8 cellular contexts compared by ENCODE assay signal in genomic region chr1:171741872-171742576, GRCh38. TPM values are rescaled to one million over a fixed set of nuclear protein-coding genes. Genes with fewer than 3 reads are reported as not detected.
DNase-seq lines count a peak whose midpoint lies in the region; ATAC-seq and TF ChIP-seq lines count a peak whose summit lies in the region.

Gene VAMP4, minus strand, starts transcription at chr1:171742065. Its CDS starts 3,651 bp downstream, at chr1:171738414.

- intact Hi-C loops in adrenal gland (cut with DNase I): no loop called here
- intact Hi-C loops in heart left ventricle (cut with DNase I): loop anchor here in 8 of 10 donors (1.0 to 5.0 kb wide), 6 partner anchors 39 to 97 kb away; partner anchors contain the start of gene METTL13 (in 7 of the 8)
- intact Hi-C loops in posterior cingulate gyrus (cut with DNase I): loop anchor here (1.0 to 10.0 kb wide), 3 partner anchors 39 to 257 kb away; partner anchors contain the start of genes DNM3, METTL13 and PRRC2C
- intact Hi-C loops in transverse colon (cut with DNase I; ENCODE audit: low total_unique reads): loop anchor here (2.0 kb wide), 1 partner anchor 39 kb away; the partner anchor contains the start of gene METTL13

- no peaks in the 10 kb centered on the region for H3K27me3 ChIP-seq in adrenal gland
- no peaks in the 10 kb centered on the region for H3K27me3 ChIP-seq in heart left ventricle
- no peaks in the 10 kb centered on the region for H3K27me3 ChIP-seq in transverse colon

- TF ChIP-seq POLR2A in adrenal gland (IDR thresholded peaks at IDR 0.05) (peak; percentile 72 to 94), heart left ventricle (IDR thresholded peaks at IDR 0.05) (peak in 1 of 2 donors; percentile 70), transverse colon (IDR thresholded peaks at IDR 0.05) (peak; percentile 90)

- H3K4me1 ChIP-seq in adrenal gland (replicated peaks in 1 of 2) (peaks cover 27 to 37% of the 10 kb centered on the region in 2 donors), heart left ventricle (peaks cover 0 to 50% (median 23%) of the 10 kb centered on the region in 12 donors), transverse colon (peaks cover 10 to 34% (median 15%) of the 10 kb centered on the region in 4 donors)

- TF ChIP-seq EP300 in transverse colon (IDR thresholded peaks at IDR 0.05; ENCODE audit: low read depth): no peak

- 0 to 1% (median 0%) methylated on average over 30 to 57 of the region's 57 CpGs for WGBS in adrenal gland, 4 donors
- WGBS in heart left ventricle, 4 donors: 0 to 1% (median 0%) methylated on average over 28 to 57 of the region's 57 CpGs
- WGBS in transverse colon (ENCODE audit: low coverage in 1 of 2), 2 donors: 0 to 1% methylated on average over 2 to 55 of the region's 57 CpGs

- DNase-seq in GM13977 (ENCODE audit: low spot score) (peak; percentile 86), NCI-H1417 (lab: John Stamatoyannopoulos, UW) (peak; percentile 95 to 96 (median 96)), T-helper 1 cell (peak; percentile 70 to 91 (median 80)), adrenal gland (peak; percentile 85 to 93 (median 89)), heart left ventricle (peak; percentile 89 to 93 (median 90)), posterior cingulate gyrus (peak; percentile 80 to 97 (median 86)), transverse colon (peak; percentile 91)

- H3K9me3 ChIP-seq in adrenal gland (replicated peaks in 1 of 3) (no peaks in the 10 kb centered on the region), heart left ventricle (no peaks in the 10 kb centered on the region), transverse colon (no peaks in the 10 kb centered on the region)

- peaks cover 0 to 1% of the 10 kb centered on the region in 2 donors for H3K36me3 ChIP-seq in adrenal gland (replicated peaks in 1 of 2)
- peaks cover 0 to 18% (median 11%) of the 10 kb centered on the region in 9 donors for H3K36me3 ChIP-seq in heart left ventricle
- H3K36me3 ChIP-seq in transverse colon: peaks cover 0 to 13% (median 2%) of the 10 kb centered on the region in 4 donors

- H3K4me3 ChIP-seq in adrenal gland: peak within 1 kb of the TSS; percentile 25 to 93 (median 82)
- peak within 1 kb of the TSS; percentile 68 to 96 (median 88) for H3K4me3 ChIP-seq in heart left ventricle
- H3K4me3 ChIP-seq in transverse colon: peak within 1 kb of the TSS; percentile 80 to 99 (median 84)

- in situ Hi-C loops in GM13977 (cut with MboI; ENCODE audit: low pct_unique_long_range_greater_than_20kb, low sequenced_read_pairs, unreplicated experiment): no loop called here
- in situ Hi-C loops in transverse colon (cut with MboI; ENCODE audit: low pct_ligation_motif_present in 1 of 4, low pct_unique_long_range_greater_than_20kb in 1 of 4, low sequenced_read_pairs in 3 of 4): no loop called here

- H3K27ac ChIP-seq in adrenal gland (peak within 1 kb of the TSS; percentile 84 to 98 (median 95)), heart left ventricle (peak within 1 kb of the TSS; percentile 86 to 98 (median 95)), transverse colon (peak within 1 kb of the TSS; percentile 90 to 99 (median 96))

- ATAC-seq in HG02763 (IDR thresholded peaks at IDR 0.05; ENCODE audit: unreplicated experiment): peak; percentile 85
- peak; percentile 89 to 94 (median 94) for ATAC-seq in heart left ventricle

- TF ChIP-seq CTCF in GM13977 (IDR thresholded peaks at IDR 0.05; ENCODE audit: extremely low read depth, insufficient read depth, missing control alignments) (no peak), adrenal gland (IDR thresholded peaks at IDR 0.05) (peak in 2 of 6 experiments; percentile 6 to 25), heart left ventricle (IDR thresholded peaks at IDR 0.05) (no peak), transverse colon (IDR thresholded peaks at IDR 0.05) (peak in 1 of 5 experiments; percentile 6)

RNA-seq across cellular contexts. Expression of gene VAMP4, which starts in this region (rescaled TPM):
- total RNA-seq in adrenal gland: 10 to 100 TPM in 6 of 8 donors, 1 to 10 TPM in 2; 7.1 to 23.5 (median 16.4) TPM
- polyA plus RNA-seq in adrenal gland: 10 to 100 TPM in 1 of 3 donors, 1 to 10 TPM in 2; 6.1 to 23.7 (median 7.7) TPM
- 10 to 100 TPM in 2 of 9 donors, 1 to 10 TPM in 7; 3.8 to 11.3 (median 7.2) TPM for total RNA-seq in heart left ventricle
- polyA plus RNA-seq in heart left ventricle: 1 to 10 TPM; 4.2 to 6.7 TPM
- total RNA-seq in transverse colon: 10 to 100 TPM in 1 of 4 donors, 1 to 10 TPM in 3; 6.0 to 14.3 (median 9.4) TPM

Comparison
In these comparisons a context has a peak if more than half of its experiments do, and no peak if none do; other contexts are left out.
1. Peak in every context shown above with its lines: DNase-seq, ATAC-seq, H3K4me3 ChIP-seq and H3K27ac ChIP-seq.
2. intact Hi-C loops: an anchor here in heart left ventricle (1.0 to 5.0 kb wide), posterior cingulate gyrus (1.0 to 10.0 kb wide) and transverse colon (2.0 kb wide); none called in adrenal gland.